In genomic region chr22:37021041-37021440, GRCh38 we compare ENCODE assay signal across 1 cellular context.
TF ChIP-seq lines count a peak whose summit lies in the region.

No MANE protein-coding gene starts in this region.

TF ChIP-seq in GM23338, 12 proteins besides CTCF, POLR2A, EP300 and RAD21:
- no peak for TF ChIP-seq ZNF462 (CRISPR knock-in tag; IDR thresholded peaks at IDR 0.05)
- no peak for TF ChIP-seq NANOG (IDR thresholded peaks at IDR 0.05; ENCODE audit: borderline replicate concordance)
- TF ChIP-seq ETS1 (IDR thresholded peaks at IDR 0.05) = no peak
- TF ChIP-seq EZH2phosphoT487 (IDR thresholded peaks at IDR 0.05; ENCODE audit: unreplicated experiment) = no peak
- TF ChIP-seq REST (IDR thresholded peaks at IDR 0.05; ENCODE audit: unreplicated experiment) = no peak
- TF ChIP-seq STAT1 (IDR thresholded peaks at IDR 0.05; ENCODE audit: unreplicated experiment) = no peak
- TF ChIP-seq CREB1 (CRISPR knock-in tag; IDR thresholded peaks at IDR 0.05; ENCODE audit: low read depth) = no peak
- no peak for TF ChIP-seq ZNF114 (CRISPR knock-in tag; IDR thresholded peaks at IDR 0.05)
- TF ChIP-seq POLR2AphosphoS5 (IDR thresholded peaks at IDR 0.05; ENCODE audit: low read depth) = no peak
